9 cellular contexts compared by ENCODE assay signal in genomic region chr7:105304040-105304895, GRCh38.
A peak's percentile ranks its signal among the peaks of the same experiment; 100 is the strongest.
DNase-seq lines count a peak whose midpoint lies in the region; ATAC-seq and TF ChIP-seq lines count a peak whose summit lies in the region.
"Had no signal": no experiment of that assay in that cellular context is flagged by ENCODE, and none has a peak within 500 bp of the region (broad histone marks: within the 10 kb centered on the region; RNA-seq: fewer than 3 reads in every experiment).

No MANE protein-coding gene starts in this region.

- H3K79me2 ChIP-seq in smooth muscle cell (ENCODE audit: low read depth), result peaks cover 45% of the 10 kb centered on the region

- whole genome bisulfite sequencing in smooth muscle cell (ENCODE audit: low lambda C conversion rate), result 46% methylated on average over 5 of the region's 5 CpGs

- no peaks in the 10 kb centered on the region for H3K36me3 ChIP-seq in smooth muscle cell (ENCODE audit: low read depth)

- H3K27me3 ChIP-seq in smooth muscle cell (ENCODE audit: low read depth), result no peaks in the 10 kb centered on the region

- H3K4me1 ChIP-seq in smooth muscle cell (ENCODE audit: low read depth), result peaks cover 8% of the 10 kb centered on the region

- H3F3A ChIP-seq in smooth muscle cell (ENCODE audit: low read depth), result peaks cover 7% of the 10 kb centered on the region

- H3K4me2 ChIP-seq in smooth muscle cell, result peak overlapping the region; percentile 3

- H3K27ac ChIP-seq in smooth muscle cell (ENCODE audit: low read depth), result peak overlapping the region; percentile 29
- H3K27ac ChIP-seq: parathyroid adenoma had no signal

- peaks cover 75% of the 10 kb centered on the region for H4K20me1 ChIP-seq in smooth muscle cell (ENCODE audit: low read depth)

- ATAC-seq in GM21786 (IDR thresholded peaks at IDR 0.05; ENCODE audit: unreplicated experiment), result peak; percentile 75

- DNase-seq in GM12865 (ENCODE audit: low read depth), result peak; percentile 77
- DNase-seq in LHCN-M2 (ENCODE audit: low read depth), result peak; percentile 67
- DNase-seq in epidermal melanocyte (ENCODE audit: insufficient read length, low spot score), result peak; percentile 31
- DNase-seq in smooth muscle cell (lab: John Stamatoyannopoulos, UW; ENCODE audit: unreplicated experiment), result no peak
- DNase-seq in germinal center (ENCODE audit: low spot score), result no peak
- DNase-seq in MV-4-11 (lab: John Stamatoyannopoulos, UW), result no peak
- no peak for DNase-seq in GM19240 (ENCODE audit: insufficient read length, low spot score)

- no peak overlapping the region for H2AFZ ChIP-seq in smooth muscle cell (ENCODE audit: low read depth)
- H2AFZ ChIP-seq: parathyroid adenoma had no signal

- peak overlapping the region; percentile 1; the same call in 1 of the 2 replicates for H3K4me3 ChIP-seq in GM12865 (ENCODE audit: low read depth, low read length)
- H3K4me3 ChIP-seq in smooth muscle cell, result no peak overlapping the region

- H3K9me3 ChIP-seq in smooth muscle cell (replicated peaks; ENCODE audit: low read depth), result no peaks in the 10 kb centered on the region

- no peak overlapping the region for H3K9ac ChIP-seq in smooth muscle cell (ENCODE audit: low read depth)
- H3K9ac ChIP-seq: parathyroid adenoma had no signal

- TF ChIP-seq CTCF in GM12865 (IDR thresholded peaks at IDR 0.05; ENCODE audit: insufficient read depth, low read depth, low read length, missing control alignments) (no peak), smooth muscle cell (IDR thresholded peaks at IDR 0.05; ENCODE audit: borderline replicate concordance, insufficient read depth, poor library complexity, severe bottlenecking) (no peak)

Comparison
In these comparisons a context has a peak if more than half of its experiments do, and no peak if none do; other contexts are left out.
1. DNase-seq: peak in GM12865 (single experiment), LHCN-M2 (single experiment) and epidermal melanocyte (single experiment); none in smooth muscle cell (single experiment), germinal center (single experiment), MV-4-11 (single experiment) and GM19240 (single experiment).